In genomic region chr5:138032572-138033274, GRCh38 we compare ENCODE assay signal across 8 cellular contexts. TPM values are rescaled to one million over a fixed set of nuclear protein-coding genes. Genes with fewer than 3 reads are reported as not detected.
A peak's percentile ranks its signal among the peaks of the same experiment; 100 is the strongest.
DNase-seq lines count a peak whose midpoint lies in the region; ATAC-seq, FAIRE-seq and TF ChIP-seq lines count a peak whose summit lies in the region.

FAM13B (minus strand) TSS chr5:138033079; CDS start chr5:138019111, 13,968 bp downstream.

- H3K36me3 ChIP-seq in Loucy (ENCODE audit: insufficient read depth, low read length) (no peaks in the 10 kb centered on the region), thoracic aorta (no peaks in the 10 kb centered on the region)

- H3K79me2 ChIP-seq in Loucy (ENCODE audit: insufficient read depth, low read length), result peaks cover 56% of the 10 kb centered on the region

- H3K9me2 ChIP-seq in Loucy (replicated peaks; ENCODE audit: low read depth, low read length), result no peaks in the 10 kb centered on the region

- H4K20me1 ChIP-seq in Loucy (ENCODE audit: insufficient read depth, low read length, poor library complexity, severe bottlenecking), result peaks cover 50% of the 10 kb centered on the region

- H2AFZ ChIP-seq in Loucy (ENCODE audit: low read length), result peak within 1 kb of the TSS; percentile 96

- TF ChIP-seq CTCF in Loucy (conservative IDR thresholded peaks at IDR 0.05; ENCODE audit: low read length) (no peak), omental fat pad (IDR thresholded peaks at IDR 0.05) (no peak), thoracic aorta (IDR thresholded peaks at IDR 0.05) (peak; percentile 31)

- no peaks in the 10 kb centered on the region for H3K9me3 ChIP-seq in Loucy (ENCODE audit: insufficient read depth, low read depth, low read length)
- no peaks in the 10 kb centered on the region for H3K9me3 ChIP-seq in thoracic aorta

- peak; percentile 86 for ATAC-seq in omental fat pad (ENCODE audit: low FRiP score)
- peak; percentile 62 for ATAC-seq in thoracic aorta (ENCODE audit: insufficient number of reproducible peaks, low FRiP score, low read depth)

- FAIRE-seq in H54 (lab: Jason Lieb, UNC), result no peak

- no peaks in the 10 kb centered on the region for H3F3A ChIP-seq in Loucy (ENCODE audit: low read depth)

- H3K27me3 ChIP-seq in Loucy (ENCODE audit: insufficient read depth, low read length, poor library complexity, severe bottlenecking) (no peaks in the 10 kb centered on the region), thoracic aorta (replicated peaks; ENCODE audit: insufficient read depth) (no peaks in the 10 kb centered on the region)

- peak; percentile 87 for DNase-seq in ELF-1 (ENCODE audit: low read depth, low spot score)
- DNase-seq in H54 (ENCODE audit: insufficient read length, low spot score), result peak; percentile 64
- DNase-seq in SK-N-DZ (ENCODE audit: low spot score), result peak; percentile 86
- DNase-seq in activated naive CD4-positive, alpha-beta T cell treated with Interleukin-2 at 50 U/mL for 16 hours, result peak; percentile 77
- DNase-seq in germinal center (ENCODE audit: low spot score), result peak; percentile 87
- peak; percentile 54 for DNase-seq in omental fat pad (ENCODE audit: low spot score)
- peak; percentile 15 for DNase-seq in thoracic aorta (ENCODE audit: low spot score)

- H3K4me1 ChIP-seq in Loucy (ENCODE audit: insufficient read depth, low read length, poor library complexity, severe bottlenecking) (peaks cover 47% of the 10 kb centered on the region), thoracic aorta (ENCODE audit: control insufficient read depth in 1 of 2, low read depth in 2 of 2) (peaks cover 37 to 65% of the 10 kb centered on the region in 2 donors)

- TF ChIP-seq POLR2A in H54 (IDR thresholded peaks at IDR 0.05; ENCODE audit: low read depth, low read length), result peak; percentile 97

- peak within 1 kb of the TSS; percentile 91 for H3K9ac ChIP-seq in Loucy (ENCODE audit: low read depth, low read length, poor library complexity, severe bottlenecking)

- H3K27ac ChIP-seq in thoracic aorta, result peak within 1 kb of the TSS; percentile 99 to 100

- peak within 1 kb of the TSS; percentile 90 for H3K4me2 ChIP-seq in Loucy (ENCODE audit: low read depth, low read length, poor library complexity, severe bottlenecking)

- H3K4me3 ChIP-seq in Loucy (ENCODE audit: low read length, poor library complexity, severe bottlenecking) (peak within 1 kb of the TSS; percentile 95), thoracic aorta (peak within 1 kb of the TSS; percentile 100)

RNA-seq across cellular contexts. Expression of gene FAM13B, which starts in this region (rescaled TPM):
- 10.4 and 16.0 TPM in 2 replicates for polyA plus RNA-seq in SK-N-DZ (2014; cell fraction: cytosol; rRNA removed)
- polyA plus RNA-seq in SK-N-DZ (2014; cell fraction: nucleus; rRNA removed), result 15.7 and 34.7 TPM in 2 replicates
- total RNA-seq in omental fat pad (10 to 100 TPM; 30.0 to 37.1 (median 33.6) TPM), thoracic aorta (100 to 1,000 TPM in 1 of 2 donors, 10 to 100 TPM in 1; 65.1 to 134 TPM)

Comparison
In these comparisons a context has a peak if more than half of its experiments do, and no peak if none do; other contexts are left out.
1. Peak in every context shown above with its lines: DNase-seq, ATAC-seq, H3K4me3 ChIP-seq and H3K27ac ChIP-seq.
2. DNase-seq: peak in every context shown above with its lines; median percentile 87 in ELF-1; 87 in germinal center; 86 in SK-N-DZ; 77 in activated naive CD4-positive, alpha-beta T cell treated with Interleukin-2 at 50 U/mL for 16 hours; 64 in H54; 54 in omental fat pad; 15 in thoracic aorta.